ENCODE assay signal across 11 cellular contexts in the genomic region with DNA sequence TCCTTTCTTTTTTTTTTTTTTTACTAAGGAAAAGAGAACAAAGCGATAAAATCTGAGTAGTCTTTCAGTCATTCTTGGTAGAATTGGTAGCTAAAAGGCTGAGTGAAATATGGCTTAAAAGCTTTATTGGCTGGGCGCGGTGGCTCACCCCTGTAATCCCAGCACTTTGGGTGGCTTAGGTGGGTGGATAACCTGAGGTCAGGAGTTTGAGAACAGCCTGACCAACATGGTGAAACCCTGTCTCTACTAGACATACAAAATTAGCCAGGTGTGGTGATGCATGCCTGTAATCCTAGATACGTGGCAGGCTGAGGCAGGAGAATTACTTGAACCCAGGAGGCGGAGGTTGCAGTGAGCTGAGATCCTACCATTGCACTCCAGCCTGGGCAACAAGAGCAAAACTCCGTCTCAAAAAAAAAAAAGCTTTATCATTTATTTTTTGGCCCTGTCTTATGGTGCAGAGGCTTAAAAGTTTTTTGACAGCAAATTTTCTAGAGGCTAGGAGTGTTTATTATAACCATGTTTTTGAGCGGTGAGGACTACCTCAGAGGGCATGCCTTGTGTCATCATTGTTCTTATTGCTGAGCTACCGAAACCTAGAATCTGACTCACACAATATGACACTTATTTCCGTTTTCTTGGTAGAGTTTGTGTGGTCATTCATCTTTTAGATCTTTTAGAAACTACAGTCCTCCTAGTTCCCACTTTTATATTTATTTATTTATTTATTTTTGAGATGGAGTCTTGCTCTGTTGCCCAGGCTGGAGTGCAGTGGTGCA. TPM values are rescaled to one million over a fixed set of nuclear protein-coding genes. Genes with fewer than 3 reads are reported as not detected.
A peak's percentile ranks its signal among the peaks of the same experiment; 100 is the strongest.
DNase-seq lines count a peak whose midpoint lies in the region; ATAC-seq and TF ChIP-seq lines count a peak whose summit lies in the region.
"Had no signal": no experiment of that assay in that cellular context is flagged by ENCODE, and none has a peak within 500 bp of the region (broad histone marks: within the 10 kb centered on the region; RNA-seq: fewer than 3 reads in every experiment).

No MANE protein-coding gene starts in this region.

- no peaks in the 10 kb centered on the region for H3K27me3 ChIP-seq in SJSA1 (replicated peaks)
- no peaks in the 10 kb centered on the region for H3K27me3 ChIP-seq in upper lobe of right lung

- H3K36me3 Mint-ChIP-seq in activated naive CD8-positive, alpha-beta T cell treated with anti-CD3 and anti-CD28 coated beads, Interleukin-2, amount 50 U/mL, for 24 hours (ENCODE audit: low read depth), result peaks cover 3% of the 10 kb centered on the region
- H3K36me3 Mint-ChIP-seq in activated naive CD8-positive, alpha-beta T cell treated with anti-CD3 and anti-CD28 coated beads for 36 hours, result no peaks in the 10 kb centered on the region

- DNase-seq in activated naive CD8-positive, alpha-beta T cell treated with anti-CD3 and anti-CD28 coated beads, Interleukin-2, amount 50 U/mL, for 24 hours, result no peak
- no peak for DNase-seq in activated naive CD8-positive, alpha-beta T cell treated with anti-CD3 and anti-CD28 coated beads for 36 hours
- DNase-seq in SJSA1 (ENCODE audit: low read depth in 1 of 2, low spot score in 2 of 2), result peak in 1 of 2 experiments; percentile 26
- DNase-seq in fibroblast of villous mesenchyme (ENCODE audit: low read depth), result peak; percentile 46
- no peak for DNase-seq in upper lobe of right lung
- DNase-seq in cerebellar cortex (ENCODE audit: low spot score), result no peak
- no peak for DNase-seq in DMS53 treated with DMSO at 0.1 percent for 48 hours (lab: John Stamatoyannopoulos, UW; ENCODE audit: unreplicated experiment)
- no peak for DNase-seq in NCI-H1417 treated with DMSO at 0.1 percent for 48 hours (lab: John Stamatoyannopoulos, UW)
- DNase-seq: left ventricle myocardium inferior; stimulated activated CD4-positive, alpha-beta T cell treated with anti-CD3 and anti-CD28 coated beads, Interleukin-2, amount 100 ng/mL, for 48 hours had no signal

- H3K4me1 ChIP-seq in SJSA1 (replicated peaks) (peaks cover 17% of the 10 kb centered on the region), upper lobe of right lung (peaks cover 9% of the 10 kb centered on the region)

- no peaks in the 10 kb centered on the region for H3K9me3 Mint-ChIP-seq in activated naive CD8-positive, alpha-beta T cell treated with anti-CD3 and anti-CD28 coated beads, Interleukin-2, amount 50 U/mL, for 24 hours
- H3K9me3 Mint-ChIP-seq in activated naive CD8-positive, alpha-beta T cell treated with anti-CD3 and anti-CD28 coated beads for 36 hours, result no peaks in the 10 kb centered on the region

- H3K4me1 Mint-ChIP-seq in activated naive CD8-positive, alpha-beta T cell treated with anti-CD3 and anti-CD28 coated beads, Interleukin-2, amount 50 U/mL, for 24 hours, result peaks cover 15% of the 10 kb centered on the region
- H3K4me1 Mint-ChIP-seq in activated naive CD8-positive, alpha-beta T cell treated with anti-CD3 and anti-CD28 coated beads for 36 hours, result peaks cover 8% of the 10 kb centered on the region

- peak; percentile 77 for ATAC-seq in activated naive CD8-positive, alpha-beta T cell treated with anti-CD3 and anti-CD28 coated beads, Interleukin-2, amount 50 U/mL, for 24 hours
- peak; percentile 60 for ATAC-seq in upper lobe of right lung

- H3K27me3 Mint-ChIP-seq in activated naive CD8-positive, alpha-beta T cell treated with anti-CD3 and anti-CD28 coated beads, Interleukin-2, amount 50 U/mL, for 24 hours, result no peaks in the 10 kb centered on the region
- H3K27me3 Mint-ChIP-seq in activated naive CD8-positive, alpha-beta T cell treated with anti-CD3 and anti-CD28 coated beads for 36 hours, result no peaks in the 10 kb centered on the region

- no peaks in the 10 kb centered on the region for H3K9me3 ChIP-seq in SJSA1 (replicated peaks)
- H3K9me3 ChIP-seq in upper lobe of right lung, result no peaks in the 10 kb centered on the region
- H3K9me3 ChIP-seq: left ventricle myocardium inferior had no signal

- H3K4me3 Mint-ChIP-seq in activated naive CD8-positive, alpha-beta T cell treated with anti-CD3 and anti-CD28 coated beads, Interleukin-2, amount 50 U/mL, for 24 hours, result no peak overlapping the region
- no peak overlapping the region for H3K4me3 Mint-ChIP-seq in activated naive CD8-positive, alpha-beta T cell treated with anti-CD3 and anti-CD28 coated beads for 36 hours

- H3K27ac ChIP-seq in SJSA1 (peak overlapping the region; percentile 31; the same call in 1 of the 2 replicates), upper lobe of right lung (no peak overlapping the region)
- H3K27ac ChIP-seq: KMS-11, left ventricle myocardium inferior had no signal

- intact Hi-C loops in upper lobe of right lung (cut with DNase I), result no loop called here

- no peak overlapping the region for H3K27ac Mint-ChIP-seq in activated naive CD8-positive, alpha-beta T cell treated with anti-CD3 and anti-CD28 coated beads, Interleukin-2, amount 50 U/mL, for 24 hours
- H3K27ac Mint-ChIP-seq in activated naive CD8-positive, alpha-beta T cell treated with anti-CD3 and anti-CD28 coated beads for 36 hours, result no peak overlapping the region

- H3K36me3 ChIP-seq in SJSA1 (peaks cover 4% of the 10 kb centered on the region), upper lobe of right lung (peaks cover 4% of the 10 kb centered on the region)

- H3K4me3 ChIP-seq in SJSA1 (no peak overlapping the region), fibroblast of villous mesenchyme (ENCODE audit: low read depth, low read length) (no peak overlapping the region), upper lobe of right lung (no peak overlapping the region)
- H3K4me3 ChIP-seq: left ventricle myocardium inferior had no signal

- TF ChIP-seq CTCF in fibroblast of villous mesenchyme (IDR thresholded peaks at IDR 0.05; ENCODE audit: insufficient read depth, low read depth, low read length), result no peak
- TF ChIP-seq CTCF in upper lobe of right lung (IDR thresholded peaks at IDR 0.05), result no peak

RNA-seq across cellular contexts. Expression of gene KIF1B, which starts 41.1 kb away (rescaled TPM):
- 10 to 100 TPM; 10.0 to 11.2 TPM for total RNA-seq in activated naive CD8-positive, alpha-beta T cell treated with anti-CD3 and anti-CD28 coated beads for 36 hours
- 26.8 and 33.3 TPM in 2 replicates for total RNA-seq in SJSA1 (2014; rRNA removed; shearing (Covaris generic))
- total RNA-seq in fibroblast of villous mesenchyme, result 24.8 and 36.3 TPM in 2 replicates
- total RNA-seq in upper lobe of right lung, result 35.5 TPM
